Comparison of ENCODE assay signal across 20 cellular contexts in genomic region chr11:60428517-60428916, GRCh38.
DNase-seq lines count a peak whose midpoint lies in the region; ATAC-seq and TF ChIP-seq lines count a peak whose summit lies in the region.
"Had no signal": no experiment of that assay in that cellular context is flagged by ENCODE, and none has a peak within 500 bp of the region (broad histone marks: within the 10 kb centered on the region; RNA-seq: fewer than 3 reads in every experiment).

No MANE protein-coding gene starts in this region.

- H3K9ac ChIP-seq in DND-41 (ENCODE audit: low read depth, low read length): no peak overlapping the region

- no peaks in the 10 kb centered on the region for H3K9me3 ChIP-seq in DND-41 (ENCODE audit: insufficient read depth, low read length, severe bottlenecking)
- H3K9me3 ChIP-seq: BE2C, esophagus squamous epithelium, HAP-1, psoas muscle, thyroid gland had no signal

- peak; percentile 5 for DNase-seq in DND-41
- peak; percentile 74 for DNase-seq in KBM-7
- peak; percentile 71 for DNase-seq in NOMO-1 treated with DMSO at 0.1 percent for 48 hours (lab: John Stamatoyannopoulos, UW; ENCODE audit: unreplicated experiment)
- peak; percentile 16 for DNase-seq in glomerular visceral epithelial cell (ENCODE audit: extremely low spot score)
- DNase-seq in NCI-H1048 (lab: John Stamatoyannopoulos, UW): no peak
- DNase-seq in activated naive CD4-positive, alpha-beta T cell treated with anti-CD3 and anti-CD28 coated beads, Interleukin-2, amount 50 U/mL, for 16 hours: no peak
- DNase-seq: BE2C, caudate nucleus, DMS 273 treated with DMSO at 0.1 percent for 48 hours, esophagus squamous epithelium, glutamatergic neuron, natural killer cell, psoas muscle, Right ventricle myocardium superior, T-helper 17 cell, thyroid gland had no signal

- H2AFZ ChIP-seq in DND-41 (ENCODE audit: low read depth, low read length): no peak overlapping the region

- no peak overlapping the region for H3K4me3 ChIP-seq in DND-41 (ENCODE audit: low read depth in 1 of 2, low read length in 2 of 2)
- H3K4me3 ChIP-seq: esophagus squamous epithelium, HAP-1, lung, psoas muscle, thyroid gland had no signal

- H3K27ac ChIP-seq in DND-41 (ENCODE audit: low read length): no peak overlapping the region
- H3K27ac ChIP-seq: esophagus squamous epithelium, psoas muscle, thyroid gland had no signal

- H4K20me1 ChIP-seq in DND-41 (ENCODE audit: insufficient read depth, low read length): no peaks in the 10 kb centered on the region

- H3K36me3 ChIP-seq in DND-41 (ENCODE audit: insufficient read depth, low read length): no peaks in the 10 kb centered on the region
- H3K36me3 ChIP-seq: BE2C, esophagus squamous epithelium, HAP-1, thyroid gland had no signal

- peak; percentile 37; the same call in 1 of the 3 replicates for ATAC-seq in DND-41 (ENCODE audit: insufficient read depth, low read depth)
- ATAC-seq in GM21529 (IDR thresholded peaks at IDR 0.05; ENCODE audit: unreplicated experiment): no peak
- ATAC-seq: natural killer cell, psoas muscle, T-helper 17 cell, WTC11 had no signal

- no peak overlapping the region for H3K4me2 ChIP-seq in DND-41 (ENCODE audit: insufficient read depth, low read length)

- no peak for TF ChIP-seq CTCF in DND-41 (IDR thresholded peaks at IDR 0.05; ENCODE audit: borderline replicate concordance, extremely low read depth, low read length, poor library complexity, severe bottlenecking)

- in situ Hi-C loops in KBM-7 (cut with MboI; ENCODE audit: low pct_unique_long_range_greater_than_20kb, low sequenced_read_pairs): no loop called here

- H3K79me2 ChIP-seq in DND-41 (ENCODE audit: insufficient read depth, low read length): no peaks in the 10 kb centered on the region

- no peaks in the 10 kb centered on the region for H3K27me3 ChIP-seq in DND-41 (ENCODE audit: insufficient read depth, low read length, poor library complexity)
- H3K27me3 ChIP-seq: BE2C, esophagus squamous epithelium, thyroid gland had no signal

- no peaks in the 10 kb centered on the region for H3K4me1 ChIP-seq in DND-41 (ENCODE audit: insufficient read depth, low read length)
- H3K4me1 ChIP-seq: BE2C, esophagus squamous epithelium, HAP-1, psoas muscle, thyroid gland had no signal

Comparison
In these comparisons a context has a peak if more than half of its experiments do, and no peak if none do; other contexts are left out.
1. DNase-seq: peak in DND-41 (single experiment), KBM-7 (single experiment), NOMO-1 treated with DMSO at 0.1 percent for 48 hours (single experiment) and glomerular visceral epithelial cell (single experiment); none in NCI-H1048 (single experiment) and activated naive CD4-positive, alpha-beta T cell treated with anti-CD3 and anti-CD28 coated beads, Interleukin-2, amount 50 U/mL, for 16 hours (single experiment).